ENCODE assay signal across 1 cellular context in the genomic region with DNA sequence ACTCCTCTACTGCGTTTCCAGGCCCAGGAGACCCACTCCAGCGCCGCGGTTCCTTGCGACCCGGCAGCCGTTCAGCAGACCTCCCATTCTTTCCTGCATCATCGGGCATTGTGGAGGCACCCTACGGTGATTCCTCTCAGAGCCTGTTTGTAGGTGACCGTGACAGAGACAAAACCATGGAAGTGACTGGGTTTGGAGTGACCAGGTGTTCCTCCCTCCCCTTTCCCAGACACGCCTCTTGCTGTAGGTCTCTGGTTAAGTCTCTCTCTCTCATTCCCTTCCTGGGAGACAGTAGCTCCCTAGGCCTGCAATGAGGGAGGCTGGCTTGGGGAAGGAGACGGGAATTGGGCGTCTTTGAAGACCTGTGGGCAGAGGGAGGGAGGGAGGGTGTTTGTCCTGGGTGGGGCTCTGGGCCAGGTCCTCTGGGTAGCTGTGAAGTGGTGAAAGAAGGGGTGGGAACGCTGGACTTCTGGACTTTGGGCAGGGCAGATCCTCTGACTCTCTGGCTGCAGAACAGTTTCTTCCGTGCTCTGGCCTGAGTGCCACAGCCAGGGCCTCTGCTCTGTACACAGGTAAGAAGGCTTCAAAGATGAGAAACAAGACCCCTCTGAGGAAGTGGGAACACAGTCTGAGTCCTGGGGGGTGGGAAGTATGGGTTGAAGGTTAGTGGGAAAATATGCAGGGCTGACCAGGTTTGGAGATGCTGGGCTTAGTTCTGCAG.
TF ChIP-seq lines count a peak whose summit lies in the region.

No MANE protein-coding gene starts in this region.

TF ChIP-seq in HepG2, 621 proteins besides CTCF, POLR2A, EP300 and RAD21 (continued from another document and continues in another):
- TF ChIP-seq, protein P1, sequence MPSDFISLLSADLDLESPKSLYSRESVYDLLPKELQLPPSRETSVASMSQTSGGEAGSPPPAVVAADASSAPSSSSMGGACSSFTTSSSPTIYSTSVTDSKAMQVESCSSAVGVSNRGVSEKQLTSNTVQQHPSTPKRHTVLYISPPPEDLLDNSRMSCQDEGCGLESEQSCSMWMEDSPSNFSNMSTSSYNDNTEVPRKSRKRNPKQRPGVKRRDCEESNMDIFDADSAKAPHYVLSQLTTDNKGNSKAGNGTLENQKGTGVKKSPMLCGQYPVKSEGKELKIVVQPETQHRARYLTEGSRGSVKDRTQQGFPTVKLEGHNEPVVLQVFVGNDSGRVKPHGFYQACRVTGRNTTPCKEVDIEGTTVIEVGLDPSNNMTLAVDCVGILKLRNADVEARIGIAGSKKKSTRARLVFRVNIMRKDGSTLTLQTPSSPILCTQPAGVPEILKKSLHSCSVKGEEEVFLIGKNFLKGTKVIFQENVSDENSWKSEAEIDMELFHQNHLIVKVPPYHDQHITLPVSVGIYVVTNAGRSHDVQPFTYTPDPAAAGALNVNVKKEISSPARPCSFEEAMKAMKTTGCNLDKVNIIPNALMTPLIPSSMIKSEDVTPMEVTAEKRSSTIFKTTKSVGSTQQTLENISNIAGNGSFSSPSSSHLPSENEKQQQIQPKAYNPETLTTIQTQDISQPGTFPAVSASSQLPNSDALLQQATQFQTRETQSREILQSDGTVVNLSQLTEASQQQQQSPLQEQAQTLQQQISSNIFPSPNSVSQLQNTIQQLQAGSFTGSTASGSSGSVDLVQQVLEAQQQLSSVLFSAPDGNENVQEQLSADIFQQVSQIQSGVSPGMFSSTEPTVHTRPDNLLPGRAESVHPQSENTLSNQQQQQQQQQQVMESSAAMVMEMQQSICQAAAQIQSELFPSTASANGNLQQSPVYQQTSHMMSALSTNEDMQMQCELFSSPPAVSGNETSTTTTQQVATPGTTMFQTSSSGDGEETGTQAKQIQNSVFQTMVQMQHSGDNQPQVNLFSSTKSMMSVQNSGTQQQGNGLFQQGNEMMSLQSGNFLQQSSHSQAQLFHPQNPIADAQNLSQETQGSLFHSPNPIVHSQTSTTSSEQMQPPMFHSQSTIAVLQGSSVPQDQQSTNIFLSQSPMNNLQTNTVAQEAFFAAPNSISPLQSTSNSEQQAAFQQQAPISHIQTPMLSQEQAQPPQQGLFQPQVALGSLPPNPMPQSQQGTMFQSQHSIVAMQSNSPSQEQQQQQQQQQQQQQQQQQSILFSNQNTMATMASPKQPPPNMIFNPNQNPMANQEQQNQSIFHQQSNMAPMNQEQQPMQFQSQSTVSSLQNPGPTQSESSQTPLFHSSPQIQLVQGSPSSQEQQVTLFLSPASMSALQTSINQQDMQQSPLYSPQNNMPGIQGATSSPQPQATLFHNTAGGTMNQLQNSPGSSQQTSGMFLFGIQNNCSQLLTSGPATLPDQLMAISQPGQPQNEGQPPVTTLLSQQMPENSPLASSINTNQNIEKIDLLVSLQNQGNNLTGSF (CRISPR knock-in tag; IDR thresholded peaks at IDR 0.05): no peak
- TF ChIP-seq MED1 (CRISPR knock-in tag; IDR thresholded peaks at IDR 0.05) (peak; percentile 58; the same call in 1 of the 2 replicates), IKZF4 (CRISPR knock-in tag; IDR thresholded peaks at IDR 0.05; ENCODE audit: borderline replicate concordance, low read depth, not compliant biosample characterization) (no peak), NONO (IDR thresholded peaks at IDR 0.05) (no peak), NONO (CRISPR knock-in tag; conservative IDR thresholded peaks at IDR 0.05) (peak; percentile 84), ZNF296 (CRISPR knock-in tag; conservative IDR thresholded peaks at IDR 0.05) (peak; percentile 77; the same call in 1 of the 2 replicates), ETV6 (CRISPR knock-in tag; conservative IDR thresholded peaks at IDR 0.05) (no peak), ZNF883 (CRISPR knock-in tag; IDR thresholded peaks at IDR 0.05; ENCODE audit: not compliant biosample characterization) (peak; percentile 83), ZKSCAN8 (CRISPR knock-in tag; IDR thresholded peaks at IDR 0.05; ENCODE audit: borderline replicate concordance) (0 out of 2 replicates have a peak, but pooled peaks have one; percentile 35), KLF16 (CRISPR knock-in tag; IDR thresholded peaks at IDR 0.05) (peak in 1 of 2 experiments; percentile 44; a peak in 1 of 4 replicates), KMT2A (CRISPR knock-in tag; IDR thresholded peaks at IDR 0.05) (peak; percentile 49; the same call in 1 of the 2 replicates), SRY (CRISPR knock-in tag; IDR thresholded peaks at IDR 0.05) (peak; percentile 54; the same call in 1 of the 2 replicates), RXRB (CRISPR knock-in tag; IDR thresholded peaks at IDR 0.05; ENCODE audit: borderline replicate concordance) (peak; percentile 64; the same call in 1 of the 2 replicates), TBL1XR1 (IDR thresholded peaks at IDR 0.05; ENCODE audit: borderline replicate concordance, low read length, partially characterized antibody) (no peak), MZF1 (CRISPR knock-in tag; IDR thresholded peaks at IDR 0.05; ENCODE audit: borderline replicate concordance) (0 out of 2 replicates have a peak, but pooled peaks have one; percentile 48), MIER3 (CRISPR knock-in tag; IDR thresholded peaks at IDR 0.05; ENCODE audit: borderline replicate concordance) (peak; percentile 69), ZNF337 (CRISPR knock-in tag; IDR thresholded peaks at IDR 0.05; ENCODE audit: borderline replicate concordance, low read depth) (no peak; the same call in 1 of the 2 replicates), ZNF292 (CRISPR knock-in tag; IDR thresholded peaks at IDR 0.05; ENCODE audit: borderline replicate concordance, low read depth) (peak; percentile 71; the same call in 1 of the 2 replicates), ZNF746 (CRISPR knock-in tag; IDR thresholded peaks at IDR 0.05) (peak; percentile 80), ZSCAN25 (CRISPR knock-in tag; IDR thresholded peaks at IDR 0.05) (peak; percentile 98), MAFK (conservative IDR thresholded peaks at IDR 0.05 in 1 of 2, IDR thresholded peaks at IDR 0.05 in 1 of 2; ENCODE audit: low read length in 2 of 2) (no peak), HNRNPLL (IDR thresholded peaks at IDR 0.05; ENCODE audit: low read depth, low read length, poor library complexity, severe bottlenecking) (no peak), HMG20B (CRISPR knock-in tag; conservative IDR thresholded peaks at IDR 0.05) (0 out of 2 replicates have a peak, but pooled peaks have one; percentile 34), REPIN1 (CRISPR knock-in tag; IDR thresholded peaks at IDR 0.05; ENCODE audit: borderline replicate concordance, low read depth) (peak; percentile 47; the same call in 1 of the 2 replicates), ZNF644 (CRISPR knock-in tag; IDR thresholded peaks at IDR 0.05; ENCODE audit: low read depth) (peak; percentile 31; the same call in 1 of the 2 replicates), ZNF589 (CRISPR knock-in tag; conservative IDR thresholded peaks at IDR 0.05) (0 out of 2 replicates have a peak, but pooled peaks have one; percentile 58), PAF1 (CRISPR knock-in tag; IDR thresholded peaks at IDR 0.05) (no peak), ZBTB7B (CRISPR knock-in tag; IDR thresholded peaks at IDR 0.05) (peak; percentile 85; the same call in 1 of the 2 replicates), ZNF557 (CRISPR knock-in tag; IDR thresholded peaks at IDR 0.05) (no peak), ZSCAN9 (CRISPR knock-in tag; IDR thresholded peaks at IDR 0.05; ENCODE audit: borderline replicate concordance) (peak; percentile 73; the same call in 1 of the 2 replicates), ZNF776 (CRISPR knock-in tag; IDR thresholded peaks at IDR 0.05) (0 out of 2 replicates have a peak, but pooled peaks have one; percentile 37)
- TF ChIP-seq, protein P2, sequence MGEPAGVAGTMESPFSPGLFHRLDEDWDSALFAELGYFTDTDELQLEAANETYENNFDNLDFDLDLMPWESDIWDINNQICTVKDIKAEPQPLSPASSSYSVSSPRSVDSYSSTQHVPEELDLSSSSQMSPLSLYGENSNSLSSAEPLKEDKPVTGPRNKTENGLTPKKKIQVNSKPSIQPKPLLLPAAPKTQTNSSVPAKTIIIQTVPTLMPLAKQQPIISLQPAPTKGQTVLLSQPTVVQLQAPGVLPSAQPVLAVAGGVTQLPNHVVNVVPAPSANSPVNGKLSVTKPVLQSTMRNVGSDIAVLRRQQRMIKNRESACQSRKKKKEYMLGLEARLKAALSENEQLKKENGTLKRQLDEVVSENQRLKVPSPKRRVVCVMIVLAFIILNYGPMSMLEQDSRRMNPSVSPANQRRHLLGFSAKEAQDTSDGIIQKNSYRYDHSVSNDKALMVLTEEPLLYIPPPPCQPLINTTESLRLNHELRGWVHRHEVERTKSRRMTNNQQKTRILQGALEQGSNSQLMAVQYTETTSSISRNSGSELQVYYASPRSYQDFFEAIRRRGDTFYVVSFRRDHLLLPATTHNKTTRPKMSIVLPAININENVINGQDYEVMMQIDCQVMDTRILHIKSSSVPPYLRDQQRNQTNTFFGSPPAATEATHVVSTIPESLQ (CRISPR knock-in tag; conservative IDR thresholded peaks at IDR 0.05): peak; percentile 24; the same call in 1 of the 2 replicates
- TF ChIP-seq, protein P3, sequence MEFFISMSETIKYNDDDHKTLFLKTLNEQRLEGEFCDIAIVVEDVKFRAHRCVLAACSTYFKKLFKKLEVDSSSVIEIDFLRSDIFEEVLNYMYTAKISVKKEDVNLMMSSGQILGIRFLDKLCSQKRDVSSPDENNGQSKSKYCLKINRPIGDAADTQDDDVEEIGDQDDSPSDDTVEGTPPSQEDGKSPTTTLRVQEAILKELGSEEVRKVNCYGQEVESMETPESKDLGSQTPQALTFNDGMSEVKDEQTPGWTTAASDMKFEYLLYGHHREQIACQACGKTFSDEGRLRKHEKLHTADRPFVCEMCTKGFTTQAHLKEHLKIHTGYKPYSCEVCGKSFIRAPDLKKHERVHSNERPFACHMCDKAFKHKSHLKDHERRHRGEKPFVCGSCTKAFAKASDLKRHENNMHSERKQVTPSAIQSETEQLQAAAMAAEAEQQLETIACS (CRISPR knock-in tag; IDR thresholded peaks at IDR 0.05): no peak
- TF ChIP-seq, protein P4, sequence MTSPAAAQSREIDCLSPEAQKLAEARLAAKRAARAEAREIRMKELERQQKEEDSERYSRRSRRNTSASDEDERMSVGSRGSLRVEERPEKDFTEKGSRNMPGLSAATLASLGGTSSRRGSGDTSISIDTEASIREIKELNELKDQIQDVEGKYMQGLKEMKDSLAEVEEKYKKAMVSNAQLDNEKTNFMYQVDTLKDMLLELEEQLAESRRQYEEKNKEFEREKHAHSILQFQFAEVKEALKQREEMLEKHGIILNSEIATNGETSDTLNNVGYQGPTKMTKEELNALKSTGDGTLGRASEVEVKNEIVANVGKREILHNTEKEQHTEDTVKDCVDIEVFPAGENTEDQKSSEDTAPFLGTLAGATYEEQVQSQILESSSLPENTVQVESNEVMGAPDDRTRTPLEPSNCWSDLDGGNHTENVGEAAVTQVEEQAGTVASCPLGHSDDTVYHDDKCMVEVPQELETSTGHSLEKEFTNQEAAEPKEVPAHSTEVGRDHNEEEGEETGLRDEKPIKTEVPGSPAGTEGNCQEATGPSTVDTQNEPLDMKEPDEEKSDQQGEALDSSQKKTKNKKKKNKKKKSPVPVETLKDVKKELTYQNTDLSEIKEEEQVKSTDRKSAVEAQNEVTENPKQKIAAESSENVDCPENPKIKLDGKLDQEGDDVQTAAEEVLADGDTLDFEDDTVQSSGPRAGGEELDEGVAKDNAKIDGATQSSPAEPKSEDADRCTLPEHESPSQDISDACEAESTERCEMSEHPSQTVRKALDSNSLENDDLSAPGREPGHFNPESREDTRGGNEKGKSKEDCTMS (CRISPR knock-in tag; conservative IDR thresholded peaks at IDR 0.05): 0 out of 2 replicates have a peak, but pooled peaks have one; percentile 11
- TF ChIP-seq, protein P5, sequence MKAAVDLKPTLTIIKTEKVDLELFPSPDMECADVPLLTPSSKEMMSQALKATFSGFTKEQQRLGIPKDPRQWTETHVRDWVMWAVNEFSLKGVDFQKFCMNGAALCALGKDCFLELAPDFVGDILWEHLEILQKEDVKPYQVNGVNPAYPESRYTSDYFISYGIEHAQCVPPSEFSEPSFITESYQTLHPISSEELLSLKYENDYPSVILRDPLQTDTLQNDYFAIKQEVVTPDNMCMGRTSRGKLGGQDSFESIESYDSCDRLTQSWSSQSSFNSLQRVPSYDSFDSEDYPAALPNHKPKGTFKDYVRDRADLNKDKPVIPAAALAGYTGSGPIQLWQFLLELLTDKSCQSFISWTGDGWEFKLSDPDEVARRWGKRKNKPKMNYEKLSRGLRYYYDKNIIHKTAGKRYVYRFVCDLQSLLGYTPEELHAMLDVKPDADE (CRISPR knock-in tag; IDR thresholded peaks at IDR 0.05): no peak; the same call in 1 of the 2 replicates
- TF ChIP-seq, protein P6, sequence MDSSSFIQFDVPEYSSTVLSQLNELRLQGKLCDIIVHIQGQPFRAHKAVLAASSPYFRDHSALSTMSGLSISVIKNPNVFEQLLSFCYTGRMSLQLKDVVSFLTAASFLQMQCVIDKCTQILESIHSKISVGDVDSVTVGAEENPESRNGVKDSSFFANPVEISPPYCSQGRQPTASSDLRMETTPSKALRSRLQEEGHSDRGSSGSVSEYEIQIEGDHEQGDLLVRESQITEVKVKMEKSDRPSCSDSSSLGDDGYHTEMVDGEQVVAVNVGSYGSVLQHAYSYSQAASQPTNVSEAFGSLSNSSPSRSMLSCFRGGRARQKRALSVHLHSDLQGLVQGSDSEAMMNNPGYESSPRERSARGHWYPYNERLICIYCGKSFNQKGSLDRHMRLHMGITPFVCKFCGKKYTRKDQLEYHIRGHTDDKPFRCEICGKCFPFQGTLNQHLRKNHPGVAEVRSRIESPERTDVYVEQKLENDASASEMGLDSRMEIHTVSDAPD (CRISPR knock-in tag; IDR thresholded peaks at IDR 0.05): peak; percentile 79; the same call in 1 of the 2 replicates
- TF ChIP-seq, protein P7, sequence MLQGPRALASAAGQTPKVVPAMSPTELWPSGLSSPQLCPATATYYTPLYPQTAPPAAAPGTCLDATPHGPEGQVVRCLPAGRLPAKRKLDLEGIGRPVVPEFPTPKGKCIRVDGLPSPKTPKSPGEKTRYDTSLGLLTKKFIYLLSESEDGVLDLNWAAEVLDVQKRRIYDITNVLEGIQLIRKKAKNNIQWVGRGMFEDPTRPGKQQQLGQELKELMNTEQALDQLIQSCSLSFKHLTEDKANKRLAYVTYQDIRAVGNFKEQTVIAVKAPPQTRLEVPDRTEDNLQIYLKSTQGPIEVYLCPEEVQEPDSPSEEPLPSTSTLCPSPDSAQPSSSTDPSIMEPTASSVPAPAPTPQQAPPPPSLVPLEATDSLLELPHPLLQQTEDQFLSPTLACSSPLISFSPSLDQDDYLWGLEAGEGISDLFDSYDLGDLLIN (CRISPR knock-in tag; IDR thresholded peaks at IDR 0.05; ENCODE audit: borderline replicate concordance): peak; percentile 32; the same call in 1 of the 2 replicates
- TF ChIP-seq, protein P8, sequence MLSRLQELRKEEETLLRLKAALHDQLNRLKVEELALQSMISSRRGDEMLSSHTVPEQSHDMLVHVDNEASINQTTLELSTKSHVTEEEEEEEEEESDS (CRISPR knock-in tag; IDR thresholded peaks at IDR 0.05; ENCODE audit: borderline replicate concordance): peak; percentile 74; the same call in 1 of the 2 replicates
- TF ChIP-seq, protein P9, sequence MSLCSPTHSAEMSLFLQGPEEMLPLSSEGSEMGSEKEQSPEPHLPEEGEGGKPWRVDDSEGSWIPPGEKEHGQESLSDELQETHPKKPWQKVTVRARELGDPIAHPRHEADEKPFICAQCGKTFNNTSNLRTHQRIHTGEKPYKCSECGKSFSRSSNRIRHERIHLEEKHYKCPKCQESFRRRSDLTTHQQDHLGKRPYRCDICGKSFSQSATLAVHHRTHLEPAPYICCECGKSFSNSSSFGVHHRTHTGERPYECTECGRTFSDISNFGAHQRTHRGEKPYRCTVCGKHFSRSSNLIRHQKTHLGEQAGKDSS (CRISPR knock-in tag; IDR thresholded peaks at IDR 0.05; ENCODE audit: borderline replicate concordance, low read depth): peak; percentile 90; the same call in 1 of the 2 replicates
